Comparison of ENCODE assay signal across 31 cellular contexts in the genomic region with DNA sequence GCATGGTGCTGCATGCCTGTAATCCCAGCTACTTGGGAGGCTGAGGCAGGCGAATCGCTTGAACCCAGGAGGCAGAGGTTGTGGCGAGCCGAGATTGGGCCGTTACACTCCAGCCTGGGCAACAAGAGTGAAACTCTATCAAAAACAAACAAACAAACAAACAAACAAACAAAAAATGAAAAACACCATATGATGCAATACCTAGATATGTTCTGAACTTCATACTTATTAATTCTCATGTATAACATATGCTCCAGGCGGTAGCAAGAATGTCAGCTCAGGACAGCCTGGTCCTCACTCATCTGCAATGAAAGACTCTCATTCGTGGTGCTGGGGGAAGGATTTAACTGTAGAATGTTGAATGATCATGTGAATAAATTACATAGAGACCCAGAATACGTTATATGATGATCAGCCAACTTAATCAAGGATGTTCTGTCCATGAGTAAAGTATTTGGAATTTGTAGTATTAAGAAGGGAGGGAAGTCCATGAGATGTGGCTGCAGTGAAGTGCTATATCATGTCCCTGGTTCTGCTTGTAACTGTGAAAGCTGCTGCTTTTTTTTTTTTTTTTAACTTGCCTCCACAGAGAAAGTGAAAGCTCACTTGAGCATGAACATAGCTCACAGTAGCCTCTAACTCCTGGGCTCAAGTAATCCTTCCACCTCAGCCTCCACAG.
A peak's percentile ranks its signal among the peaks of the same experiment; 100 is the strongest.
DNase-seq lines count a peak whose midpoint lies in the region; ATAC-seq, FAIRE-seq and TF ChIP-seq lines count a peak whose summit lies in the region.
"Had no signal": no experiment of that assay in that cellular context is flagged by ENCODE, and none has a peak within 500 bp of the region (broad histone marks: within the 10 kb centered on the region; RNA-seq: fewer than 3 reads in every experiment).

No MANE protein-coding gene starts in this region.

- no peaks in the 10 kb centered on the region for H3K9me3 ChIP-seq in SK-N-SH
- H3K9me3 ChIP-seq in kidney (ENCODE audit: control insufficient read depth in 1 of 2, low read length in 2 of 2), result no peaks in the 10 kb centered on the region
- H3K9me3 ChIP-seq in gastrocnemius medialis, result no peaks in the 10 kb centered on the region
- H3K9me3 ChIP-seq in pancreas, result no peaks in the 10 kb centered on the region
- H3K9me3 ChIP-seq: Peyer's patch, stomach, uterus had no signal

- H3K27me3 ChIP-seq in SK-N-SH (ENCODE audit: insufficient read depth) (no peaks in the 10 kb centered on the region), gastrocnemius medialis (no peaks in the 10 kb centered on the region), pancreas (no peaks in the 10 kb centered on the region)
- H3K27me3 ChIP-seq: Peyer's patch, uterus had no signal

- no peak overlapping the region for H3K27ac ChIP-seq in SK-N-SH (ENCODE audit: low read depth in 2 of 2, low read length in 1 of 2)
- no peak overlapping the region for H3K27ac ChIP-seq in kidney (ENCODE audit: low read depth in 2 of 2, low read length in 2 of 2)
- no peak overlapping the region for H3K27ac ChIP-seq in gastrocnemius medialis
- no peak overlapping the region for H3K27ac ChIP-seq in pancreas
- H3K27ac ChIP-seq: A549, C4-2B, parathyroid adenoma, Peyer's patch, stomach, uterus, WERI-Rb-1 had no signal

- H3F3A ChIP-seq in SK-N-SH (replicated peaks; ENCODE audit: insufficient read depth), result peaks cover 8% of the 10 kb centered on the region

- no peak overlapping the region for H3K4me3 ChIP-seq in AG09309 (ENCODE audit: control insufficient read depth, low read depth, low read length)
- no peak overlapping the region for H3K4me3 ChIP-seq in SK-N-SH (ENCODE audit: low read depth in 2 of 2, low read length in 1 of 2)
- H3K4me3 ChIP-seq in kidney (ENCODE audit: low read length in 2 of 2), result no peak overlapping the region
- H3K4me3 ChIP-seq in gastrocnemius medialis, result no peak overlapping the region
- no peak overlapping the region for H3K4me3 ChIP-seq in pancreas
- H3K4me3 ChIP-seq: A549, Peyer's patch, stomach, uterus had no signal

- no peaks in the 10 kb centered on the region for H4K20me1 ChIP-seq in SK-N-SH (ENCODE audit: insufficient read depth)

- H3K36me3 ChIP-seq in SK-N-SH (replicated peaks in 1 of 2; ENCODE audit: control insufficient read depth in 1 of 2, insufficient read depth in 2 of 2, low read length in 1 of 2), result no peaks in the 10 kb centered on the region
- no peaks in the 10 kb centered on the region for H3K36me3 ChIP-seq in kidney (ENCODE audit: control insufficient read depth in 1 of 2, insufficient read depth in 2 of 2, low read length in 2 of 2)
- no peaks in the 10 kb centered on the region for H3K36me3 ChIP-seq in gastrocnemius medialis
- no peaks in the 10 kb centered on the region for H3K36me3 ChIP-seq in pancreas
- H3K36me3 ChIP-seq: Peyer's patch, stomach, uterus, WERI-Rb-1 had no signal

- FAIRE-seq in kidney (lab: Jason Lieb, UNC) (no peak), pancreas (lab: Jason Lieb, UNC) (no peak)
- FAIRE-seq: keratinocyte had no signal

- WGBS in SK-N-SH (ENCODE audit: low lambda C conversion rate), result 41% methylated on average over 8 of the region's 8 CpGs
- WGBS in pancreas, 2 donors, result 82 to 87% methylated on average over 8 of the region's 8 CpGs

- no peak overlapping the region for H3K4me2 ChIP-seq in SK-N-SH
- H3K4me2 ChIP-seq: A549 had no signal

- H3K9ac ChIP-seq in SK-N-SH (no peak overlapping the region), kidney (ENCODE audit: low read length in 2 of 2) (no peak overlapping the region)
- H3K9ac ChIP-seq: parathyroid adenoma had no signal

- ATAC-seq in GM21619 (IDR thresholded peaks at IDR 0.05; ENCODE audit: unreplicated experiment), result no peak
- ATAC-seq in gastrocnemius medialis, result no peak
- no peak for ATAC-seq in pancreas
- ATAC-seq: A549 had no signal

- no peak for TF ChIP-seq RAD21 in SK-N-SH (IDR thresholded peaks at IDR 0.05; ENCODE audit: low read length)

- intact Hi-C loops in kidney (cut with DNase I), result no loop called here
- intact Hi-C loops in gastrocnemius medialis (cut with DNase I; ENCODE audit: low total_unique reads), result no loop called here
- intact Hi-C loops in pancreas (cut with DNase I), result no loop called here

- DNase-seq in AG09309 (ENCODE audit: low read depth), result peak; percentile 20
- peak; percentile 76 for DNase-seq in GM03348 (ENCODE audit: low spot score)
- no peak for DNase-seq in SK-N-SH
- peak; percentile 30 for DNase-seq in kidney
- DNase-seq in GM20000 (ENCODE audit: low spot score), result no peak
- no peak for DNase-seq in gastrocnemius medialis
- DNase-seq in pancreas, result no peak
- DNase-seq: activated CD4-positive, alpha-beta T cell treated with anti-CD3 and anti-CD28 coated beads for 48 hours; activated naive CD4-positive, alpha-beta T cell treated with anti-CD3 and anti-CD28 coated beads, Interleukin-2, amount 50 U/mL, for 16 hours; COR-L47; GF-D8; GOT3; head of caudate nucleus; Karpas-422; MV-4-11; NCI-H1436 treated with DMSO at 0.1 percent for 48 hours; NCI-H2107; NCI-H446; NCI-H774; Peyer's patch; SIG-M5; stimulated activated CD8-positive, alpha-beta memory T cell treated with anti-CD3 and anti-CD28 coated beads, Interleukin-4, amount 100 ng/mL, for 48 hours; stomach; SW 1271; uterus; WERI-Rb-1 had no signal

- H3K9me2 ChIP-seq in SK-N-SH, result no peaks in the 10 kb centered on the region

- no peaks in the 10 kb centered on the region for H3K79me2 ChIP-seq in SK-N-SH (ENCODE audit: insufficient read depth)
- H3K79me2 ChIP-seq: parathyroid adenoma had no signal

- H3K4me1 ChIP-seq in SK-N-SH (ENCODE audit: control insufficient read depth in 1 of 2, insufficient read depth in 2 of 2, low read depth in 1 of 2, low read length in 1 of 2) (no peaks in the 10 kb centered on the region), kidney (ENCODE audit: control insufficient read depth in 1 of 2, insufficient read depth in 1 of 2, low read depth in 1 of 2, low read length in 2 of 2) (peaks cover 5 to 6% of the 10 kb centered on the region in 2 donors), gastrocnemius medialis (no peaks in the 10 kb centered on the region), pancreas (no peaks in the 10 kb centered on the region)
- H3K4me1 ChIP-seq: A549, Peyer's patch, stomach had no signal

- TF ChIP-seq POLR2A in gastrocnemius medialis (IDR thresholded peaks at IDR 0.05), result no peak

- in situ Hi-C loops in gastrocnemius medialis (cut with MboI; ENCODE audit: low sequenced_read_pairs in 4 of 4), result no loop called here

- TF ChIP-seq CTCF in AG09309 (IDR thresholded peaks at IDR 0.05; ENCODE audit: control insufficient read depth, insufficient read depth, low read depth, low read length, missing control alignments), result no peak
- TF ChIP-seq CTCF in SK-N-SH (IDR thresholded peaks at IDR 0.05), result no peak
- TF ChIP-seq CTCF in kidney (IDR thresholded peaks at IDR 0.05; ENCODE audit: borderline replicate concordance, extremely low read depth, insufficient read depth), result no peak
- TF ChIP-seq CTCF in GM20000 (IDR thresholded peaks at IDR 0.05; ENCODE audit: extremely low read depth, missing control alignments), result no peak
- TF ChIP-seq CTCF in gastrocnemius medialis (IDR thresholded peaks at IDR 0.05 in 4 of 5, conservative IDR thresholded peaks at IDR 0.05 in 1 of 5), result no peak
- no peak for TF ChIP-seq CTCF in pancreas (IDR thresholded peaks at IDR 0.05)

- POLR2A ChIA-PET in SK-N-SH (lab: Yijun Ruan, JAX), result no interaction called here

- CTCF ChIA-PET in SK-N-SH (lab: Yijun Ruan, JAX), result interaction anchor here (1.2 kb wide), 1 partner anchor 18 kb away, joined by 3 read pairs; no protein-coding TSS in a partner anchor

- no peak for TF ChIP-seq EP300 in SK-N-SH (IDR thresholded peaks at IDR 0.05; ENCODE audit: borderline replicate concordance in 1 of 2, low read depth in 1 of 2, low read length in 1 of 2)

- peak overlapping the region; percentile 38; the same call in 1 of the 2 replicates for H2AFZ ChIP-seq in SK-N-SH (ENCODE audit: low read depth)
- H2AFZ ChIP-seq: parathyroid adenoma had no signal

TF ChIP-seq in SK-N-SH, 30 proteins besides CTCF, POLR2A, EP300 and RAD21:
- no peak for TF ChIP-seq FOXM1 (IDR thresholded peaks at IDR 0.05; ENCODE audit: low read depth)
- no peak for TF ChIP-seq JUND (IDR thresholded peaks at IDR 0.05)
- TF ChIP-seq NFIC (IDR thresholded peaks at IDR 0.05; ENCODE audit: borderline replicate concordance), result no peak
- TF ChIP-seq, protein P1, sequence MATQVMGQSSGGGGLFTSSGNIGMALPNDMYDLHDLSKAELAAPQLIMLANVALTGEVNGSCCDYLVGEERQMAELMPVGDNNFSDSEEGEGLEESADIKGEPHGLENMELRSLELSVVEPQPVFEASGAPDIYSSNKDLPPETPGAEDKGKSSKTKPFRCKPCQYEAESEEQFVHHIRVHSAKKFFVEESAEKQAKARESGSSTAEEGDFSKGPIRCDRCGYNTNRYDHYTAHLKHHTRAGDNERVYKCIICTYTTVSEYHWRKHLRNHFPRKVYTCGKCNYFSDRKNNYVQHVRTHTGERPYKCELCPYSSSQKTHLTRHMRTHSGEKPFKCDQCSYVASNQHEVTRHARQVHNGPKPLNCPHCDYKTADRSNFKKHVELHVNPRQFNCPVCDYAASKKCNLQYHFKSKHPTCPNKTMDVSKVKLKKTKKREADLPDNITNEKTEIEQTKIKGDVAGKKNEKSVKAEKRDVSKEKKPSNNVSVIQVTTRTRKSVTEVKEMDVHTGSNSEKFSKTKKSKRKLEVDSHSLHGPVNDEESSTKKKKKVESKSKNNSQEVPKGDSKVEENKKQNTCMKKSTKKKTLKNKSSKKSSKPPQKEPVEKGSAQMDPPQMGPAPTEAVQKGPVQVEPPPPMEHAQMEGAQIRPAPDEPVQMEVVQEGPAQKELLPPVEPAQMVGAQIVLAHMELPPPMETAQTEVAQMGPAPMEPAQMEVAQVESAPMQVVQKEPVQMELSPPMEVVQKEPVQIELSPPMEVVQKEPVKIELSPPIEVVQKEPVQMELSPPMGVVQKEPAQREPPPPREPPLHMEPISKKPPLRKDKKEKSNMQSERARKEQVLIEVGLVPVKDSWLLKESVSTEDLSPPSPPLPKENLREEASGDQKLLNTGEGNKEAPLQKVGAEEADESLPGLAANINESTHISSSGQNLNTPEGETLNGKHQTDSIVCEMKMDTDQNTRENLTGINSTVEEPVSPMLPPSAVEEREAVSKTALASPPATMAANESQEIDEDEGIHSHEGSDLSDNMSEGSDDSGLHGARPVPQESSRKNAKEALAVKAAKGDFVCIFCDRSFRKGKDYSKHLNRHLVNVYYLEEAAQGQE (IDR thresholded peaks at IDR 0.05; ENCODE audit: low read depth, low read length), result no peak
- no peak for TF ChIP-seq TAF1 (IDR thresholded peaks at IDR 0.05; ENCODE audit: borderline replicate concordance, low read depth, low read length)
- TF ChIP-seq RFX5 (IDR thresholded peaks at IDR 0.05; ENCODE audit: low read length), result no peak
- TF ChIP-seq FOXJ3 (CRISPR knock-in tag; IDR thresholded peaks at IDR 0.05), result no peak
- TF ChIP-seq EZH2phosphoT487 (IDR thresholded peaks at IDR 0.05; ENCODE audit: borderline replicate concordance, low read depth), result no peak
- no peak for TF ChIP-seq GABPA (IDR thresholded peaks at IDR 0.05; ENCODE audit: low read depth)

Comparison
In these comparisons a context has a peak if more than half of its experiments do, and no peak if none do; other contexts are left out.
1. DNase-seq: peak in AG09309 (single experiment), GM03348 (single experiment) and kidney (single experiment); none in SK-N-SH (single experiment), GM20000 (single experiment), gastrocnemius medialis (0 of 2) and pancreas (0 of 6).